Comparison of ENCODE assay signal across 1 cellular context in genomic region chr3:51672083-51672475, GRCh38.
TF ChIP-seq lines count a peak whose summit lies in the region.

No MANE protein-coding gene starts in this region.

TF ChIP-seq in H1, 55 proteins besides CTCF, POLR2A, EP300 and RAD21:
- no peak for TF ChIP-seq TAF7 (optimal IDR thresholded peaks at IDR 0.05; ENCODE audit: borderline replicate concordance, low read depth, low read length)
- no peak for TF ChIP-seq RFX5 (IDR thresholded peaks at IDR 0.05; ENCODE audit: borderline replicate concordance, low read depth, low read length)
- no peak for TF ChIP-seq JUND (IDR thresholded peaks at IDR 0.05; ENCODE audit: low read length)
- TF ChIP-seq TCF12 (IDR thresholded peaks at IDR 0.05; ENCODE audit: low read depth, low read length): no peak
- no peak for TF ChIP-seq NRF1 (IDR thresholded peaks at IDR 0.05; ENCODE audit: low read depth, low read length)
- TF ChIP-seq BCL11A (IDR thresholded peaks at IDR 0.05; ENCODE audit: low read depth in 2 of 2, low read length in 2 of 2): no peak
- no peak for TF ChIP-seq SP2 (IDR thresholded peaks at IDR 0.05; ENCODE audit: low read length)
- TF ChIP-seq CBX5 (IDR thresholded peaks at IDR 0.05; ENCODE audit: low read depth, low read length): no peak
- TF ChIP-seq TEAD4 (IDR thresholded peaks at IDR 0.05; ENCODE audit: low read depth, low read length): no peak
- no peak for TF ChIP-seq SUZ12 (IDR thresholded peaks at IDR 0.05; ENCODE audit: low read length)
- no peak for TF ChIP-seq RXRA (IDR thresholded peaks at IDR 0.05; ENCODE audit: insufficient read depth, low read depth, low read length)
- no peak for TF ChIP-seq RNF2 (IDR thresholded peaks at IDR 0.05; ENCODE audit: borderline replicate concordance, low read depth, low read length, missing control alignments, poor library complexity, severe bottlenecking)
- TF ChIP-seq ATF3 (IDR thresholded peaks at IDR 0.05; ENCODE audit: insufficient read depth, low read depth, low read length): no peak
- no peak for TF ChIP-seq ASH2L (IDR thresholded peaks at IDR 0.05; ENCODE audit: low read length)
- no peak for TF ChIP-seq TBP (IDR thresholded peaks at IDR 0.05; ENCODE audit: low read depth, low read length)
- TF ChIP-seq CHD2 (IDR thresholded peaks at IDR 0.05; ENCODE audit: low read length): no peak
- TF ChIP-seq PHF8 (conservative IDR thresholded peaks at IDR 0.05; ENCODE audit: low read depth, low read length): no peak
